8 cellular contexts compared by ENCODE assay signal in genomic region chr2:234863043-234863934, GRCh38.
DNase-seq lines count a peak whose midpoint lies in the region; ATAC-seq and TF ChIP-seq lines count a peak whose summit lies in the region.

No MANE protein-coding gene starts in this region.

- peaks cover 2% of the 10 kb centered on the region for H3K27me3 Mint-ChIP-seq in endothelial cell (ENCODE audit: unreplicated experiment)

- no peak overlapping the region for H3K23ac ChIP-seq in mesendoderm (ENCODE audit: low read length)

- no peaks in the 10 kb centered on the region for H3K79me2 ChIP-seq in mesendoderm (ENCODE audit: control insufficient read depth, insufficient read depth, low read length)

- intact Hi-C loops in Panc1 (cut with micrococcal nuclease; ENCODE audit: unreplicated experiment): no loop called here

- no peak overlapping the region for H4K5ac ChIP-seq in mesendoderm (ENCODE audit: low read length)

- ATAC-seq in Panc1: peak; percentile 53; the same call in 1 of the 2 replicates
- no peak for ATAC-seq in HG03039 (IDR thresholded peaks at IDR 0.05; ENCODE audit: unreplicated experiment)
- ATAC-seq in HG02763 (IDR thresholded peaks at IDR 0.05; ENCODE audit: unreplicated experiment): no peak

- CTCF ChIA-PET in Panc1 (lab: Charles Lee): no interaction called here

- H3K36me3 Mint-ChIP-seq in endothelial cell (ENCODE audit: low read depth, unreplicated experiment): peaks cover 4% of the 10 kb centered on the region

- no peaks in the 10 kb centered on the region for H3K79me1 ChIP-seq in mesendoderm (ENCODE audit: low read length)

- H3K4me3 Mint-ChIP-seq in endothelial cell (ENCODE audit: unreplicated experiment): no peak overlapping the region

- no peak overlapping the region for H2BK5ac ChIP-seq in mesendoderm (ENCODE audit: low read length)

- H3K27ac Mint-ChIP-seq in endothelial cell (ENCODE audit: unreplicated experiment): no peak overlapping the region

- no peak overlapping the region for H4K8ac ChIP-seq in mesendoderm (ENCODE audit: low read depth, low read length)

- H3K4me3 ChIP-seq in BE2C (ENCODE audit: low read depth, low read length) (no peak overlapping the region), Panc1 (ENCODE audit: low read depth in 2 of 2, low read length in 2 of 2) (no peak overlapping the region), mesendoderm (ENCODE audit: low read length) (no peak overlapping the region)

- no peak overlapping the region for H3K9ac ChIP-seq in mesendoderm (ENCODE audit: low read length)

- no peaks in the 10 kb centered on the region for H3K27me3 ChIP-seq in BE2C
- H3K27me3 ChIP-seq in Panc1 (ENCODE audit: control insufficient read depth, insufficient read depth, low read length): no peaks in the 10 kb centered on the region
- H3K27me3 ChIP-seq in mesendoderm (ENCODE audit: insufficient read depth, low read length, poor library complexity): no peaks in the 10 kb centered on the region

- H3K36me3 ChIP-seq in BE2C: no peaks in the 10 kb centered on the region
- no peaks in the 10 kb centered on the region for H3K36me3 ChIP-seq in Panc1 (ENCODE audit: control insufficient read depth, insufficient read depth, low read length)
- no peaks in the 10 kb centered on the region for H3K36me3 ChIP-seq in mesendoderm (ENCODE audit: control insufficient read depth, insufficient read depth, low read length)

- no peak overlapping the region for H2AK5ac ChIP-seq in mesendoderm (ENCODE audit: low read length)

- no peaks in the 10 kb centered on the region for H3K9me3 Mint-ChIP-seq in endothelial cell (ENCODE audit: unreplicated experiment)

- no peak overlapping the region for H3K4me2 ChIP-seq in mesendoderm (ENCODE audit: low read length)

- peak overlapping the region; percentile 56 for H3K56ac ChIP-seq in mesendoderm (ENCODE audit: low read length)

- no peaks in the 10 kb centered on the region for H3K9me3 ChIP-seq in BE2C
- H3K9me3 ChIP-seq in Panc1 (ENCODE audit: control insufficient read depth, insufficient read depth, low read depth, low read length): no peaks in the 10 kb centered on the region

- no peak overlapping the region for H2BK15ac ChIP-seq in mesendoderm (replicated peaks; ENCODE audit: low read depth)

- no peaks in the 10 kb centered on the region for H3K4me1 Mint-ChIP-seq in endothelial cell (ENCODE audit: unreplicated experiment)

- WGBS in mesendoderm (ENCODE audit: extremely low coverage, insufficient coverage, low lambda C conversion rate): no CpG with 5 or more reads among the region's 17 CpGs

- DNase-seq in BE2C: peak; percentile 63
- no peak for DNase-seq in Panc1 (ENCODE audit: low read depth, low spot score)
- DNase-seq in epithelial cell of prostate (ENCODE audit: low read depth, low spot score): no peak
- peak; percentile 58 for DNase-seq in mesendoderm
- DNase-seq in endothelial cell (ENCODE audit: low spot score): no peak
- DNase-seq in GM19240 (ENCODE audit: insufficient read length, low spot score): no peak

- H3K18ac ChIP-seq in mesendoderm (ENCODE audit: low read length): peak overlapping the region; percentile 22

- in situ Hi-C loops in Panc1 (cut with HindIII; ENCODE audit: low pct_unique_long_range_greater_than_20kb, low sequenced_read_pairs): no loop called here

- H3K4me1 ChIP-seq in BE2C: peaks cover 8% of the 10 kb centered on the region
- H3K4me1 ChIP-seq in Panc1 (ENCODE audit: control insufficient read depth, insufficient read depth, low read length): peaks cover 14% of the 10 kb centered on the region
- H3K4me1 ChIP-seq in mesendoderm (ENCODE audit: control insufficient read depth, low read depth, low read length): no peaks in the 10 kb centered on the region

- peak overlapping the region; percentile 26 for H3K4ac ChIP-seq in mesendoderm (ENCODE audit: low read depth, low read length)

- POLR2A ChIA-PET in Panc1 (lab: Charles Lee): interaction anchor here (0.7 kb wide), 2 partner anchors 319 to 585 kb away, joined by 3 read pairs; no protein-coding TSS in a partner anchor

- no TSS peak for BruUV-seq in Panc1 (replicated peaks; lab: Mats Ljungman, UMichigan)

- TF ChIP-seq CTCF in BE2C (IDR thresholded peaks at IDR 0.05; ENCODE audit: low read depth, low read length): no peak
- no peak for TF ChIP-seq CTCF in Panc1 (IDR thresholded peaks at IDR 0.05)
- no peak for TF ChIP-seq CTCF in endothelial cell (IDR thresholded peaks at IDR 0.05; ENCODE audit: unreplicated experiment)

- H2BK120ac ChIP-seq in mesendoderm (ENCODE audit: low read depth, low read length): no peak overlapping the region

- H3K27ac ChIP-seq in Panc1 (ENCODE audit: low read length): peak overlapping the region; percentile 52
- peak overlapping the region; percentile 52 for H3K27ac ChIP-seq in epithelial cell of prostate
- no peak overlapping the region for H3K27ac ChIP-seq in mesendoderm (ENCODE audit: low read depth, low read length)

Comparison
In these comparisons a context has a peak if more than half of its experiments do, and no peak if none do; other contexts are left out.
1. DNase-seq: peak in BE2C (single experiment) and mesendoderm (single experiment); none in Panc1 (single experiment), epithelial cell of prostate (single experiment), endothelial cell (single experiment) and GM19240 (single experiment).